Comparison of ENCODE assay signal across 30 cellular contexts in genomic region chr4:16692021-16692420, GRCh38.
A peak's percentile ranks its signal among the peaks of the same experiment; 100 is the strongest.
DNase-seq lines count a peak whose midpoint lies in the region; ATAC-seq and TF ChIP-seq lines count a peak whose summit lies in the region.
"Had no signal": no experiment of that assay in that cellular context is flagged by ENCODE, and none has a peak within 500 bp of the region (broad histone marks: within the 10 kb centered on the region; RNA-seq: fewer than 3 reads in every experiment).

No MANE protein-coding gene starts in this region.

- intact Hi-C loops in psoas muscle (cut with DNase I), result no loop called here

- H3K27me3 Mint-ChIP-seq in nephron (ENCODE audit: low read depth), result no peaks in the 10 kb centered on the region

- no peak for ATAC-seq in GM18858 (IDR thresholded peaks at IDR 0.05; ENCODE audit: unreplicated experiment)
- no peak for ATAC-seq in psoas muscle
- ATAC-seq in HG03108 (IDR thresholded peaks at IDR 0.05; ENCODE audit: unreplicated experiment), result no peak
- ATAC-seq: activated T-cell treated with anti-CD3 and anti-CD28 coated beads, Interleukin-2, amount 50 U/mL, for 4 hours; left lobe of liver; naive thymus-derived CD8-positive, alpha-beta T cell; Panc1; pancreas had no signal

- POLR2A ChIA-PET in AG04449 (lab: Yijun Ruan, JAX), result no interaction called here

- no peak for TF ChIP-seq CTCF in AG04449 (IDR thresholded peaks at IDR 0.05; ENCODE audit: insufficient read depth, low read length, missing control alignments)
- TF ChIP-seq CTCF in LNCaP clone FGC (IDR thresholded peaks at IDR 0.05; ENCODE audit: control insufficient read depth, extremely low read depth, insufficient read depth), result no peak
- TF ChIP-seq CTCF in cardiac fibroblast (IDR thresholded peaks at IDR 0.05; ENCODE audit: low read depth, low read length), result no peak
- TF ChIP-seq CTCF in nephron (IDR thresholded peaks at IDR 0.05; ENCODE audit: unreplicated experiment in 3 of 3), result no peak
- TF ChIP-seq CTCF in psoas muscle (IDR thresholded peaks at IDR 0.05), result no peak
- no peak for TF ChIP-seq CTCF in suprapubic skin (IDR thresholded peaks at IDR 0.05)

- H3K4me3 ChIP-seq in AG04449 (ENCODE audit: low read depth, low read length) (no peak overlapping the region), LNCaP clone FGC (ENCODE audit: low read depth, low read length) (no peak overlapping the region), cardiac fibroblast (replicated peaks in 1 of 2; ENCODE audit: low read depth in 2 of 2, low read length in 2 of 2) (no peak overlapping the region), psoas muscle (no peak overlapping the region), suprapubic skin (no peak overlapping the region)
- H3K4me3 ChIP-seq: pancreas, right atrium auricular region, SJCRH30, tibial artery had no signal

- TF ChIP-seq EP300 in suprapubic skin (IDR thresholded peaks at IDR 0.05), result no peak

- CTCF ChIA-PET in AG04449 (lab: Yijun Ruan, JAX), result interaction anchor here (0.7 to 2.2 kb wide), 3 partner anchors 9 to 755 kb away, joined by 3 to 5 read pairs (median 4); no protein-coding TSS in a partner anchor

- no peak overlapping the region for H3K27ac ChIP-seq in psoas muscle
- H3K27ac ChIP-seq in suprapubic skin, result no peak overlapping the region
- H3K27ac ChIP-seq: pancreas, right atrium auricular region, SJCRH30 had no signal

- H3K36me3 Mint-ChIP-seq in nephron (ENCODE audit: low read depth), result peaks cover 49% of the 10 kb centered on the region
- H3K36me3 Mint-ChIP-seq: naive thymus-derived CD8-positive, alpha-beta T cell had no signal

- H3K36me3 ChIP-seq in psoas muscle (ENCODE audit: insufficient read depth in 1 of 2, low read depth in 1 of 2) (no peaks in the 10 kb centered on the region), suprapubic skin (no peaks in the 10 kb centered on the region)
- H3K36me3 ChIP-seq: BE2C, pancreas, right atrium auricular region, SJCRH30, tibial artery had no signal

- DNase-seq in AG04449 (ENCODE audit: low read depth, low spot score) (peak; percentile 59), LNCaP clone FGC (ENCODE audit: low read depth) (peak; percentile 3), cardiac fibroblast (ENCODE audit: low read depth in 2 of 2) (peak; percentile 18 to 31), psoas muscle (no peak), suprapubic skin (ENCODE audit: low spot score in 2 of 2) (no peak)
- DNase-seq: activated CD8-positive, alpha-beta memory T cell treated with anti-CD3 and anti-CD28 coated beads for 24 hours; activated naive CD4-positive, alpha-beta T cell treated with Interleukin-2 at 50 U/mL for 16 hours; activated T-cell treated with anti-CD3 and anti-CD28 coated beads, Interleukin-2, amount 50 U/mL, for 4 hours; BE2C; caudate nucleus; dermis blood vessel endothelial cell; DMS79; H9; Kasumi-1; naive thymus-derived CD8-positive, alpha-beta T cell; NCI-H1694; NCI-H524 treated with DMSO at 0.1 percent for 48 hours; pancreas; SJCRH30; stimulated activated CD4-positive, alpha-beta T cell treated with anti-CD3 and anti-CD28 coated beads, Interleukin-12 subunit alpha, Interleukin-12 subunit beta, amount 100 ng/mL, for 4 hours; stimulated activated CD4-positive, alpha-beta T cell treated with anti-CD3 and anti-CD28 coated beads, Interleukin-4, amount 100 ng/mL, for 24 hours; stimulated activated naive CD4-positive, alpha-beta T cell treated with Interleukin-2 at 50 U/mL for 16 hours; T-helper 1 cell; tibial artery had no signal

- peaks cover 44% of the 10 kb centered on the region for H3K4me1 Mint-ChIP-seq in nephron
- H3K4me1 Mint-ChIP-seq: naive thymus-derived CD8-positive, alpha-beta T cell had no signal

- no peaks in the 10 kb centered on the region for H3K9me3 Mint-ChIP-seq in nephron
- H3K9me3 Mint-ChIP-seq: activated T-cell treated with anti-CD3 and anti-CD28 coated beads, Interleukin-2, amount 50 U/mL, for 4 hours; H9; naive thymus-derived CD8-positive, alpha-beta T cell had no signal

- no peak for TF ChIP-seq POLR2A in suprapubic skin (IDR thresholded peaks at IDR 0.05)

- H3K9me3 ChIP-seq in psoas muscle (no peaks in the 10 kb centered on the region), suprapubic skin (no peaks in the 10 kb centered on the region)
- H3K9me3 ChIP-seq: BE2C, pancreas, right atrium auricular region, SJCRH30, tibial artery had no signal

- WGBS in psoas muscle, 3 donors, result 52 to 55% (median 54%) methylated on average over 4 of the region's 4 CpGs
- 41% methylated on average over 4 of the region's 4 CpGs for WGBS in suprapubic skin

- peak overlapping the region; percentile 87 to 97 (median 94) for H3K27ac Mint-ChIP-seq in nephron
- H3K27ac Mint-ChIP-seq: naive thymus-derived CD8-positive, alpha-beta T cell had no signal

- H3K4me1 ChIP-seq in psoas muscle, result no peaks in the 10 kb centered on the region
- H3K4me1 ChIP-seq in suprapubic skin, result peaks cover 12% of the 10 kb centered on the region
- H3K4me1 ChIP-seq: pancreas, SJCRH30 had no signal

- H3K27me3 ChIP-seq in psoas muscle (ENCODE audit: insufficient read depth in 3 of 3, low read length in 2 of 3) (no peaks in the 10 kb centered on the region), suprapubic skin (no peaks in the 10 kb centered on the region)
- H3K27me3 ChIP-seq: BE2C, pancreas, right atrium auricular region, SJCRH30, tibial artery had no signal

- peak overlapping the region in 2 of 3 experiments; percentile 9 to 31 for H3K4me3 Mint-ChIP-seq in nephron
- H3K4me3 Mint-ChIP-seq: activated T-cell treated with anti-CD3 and anti-CD28 coated beads, Interleukin-2, amount 50 U/mL, for 4 hours; H9; naive thymus-derived CD8-positive, alpha-beta T cell had no signal

Comparison
In these comparisons a context has a peak if more than half of its experiments do, and no peak if none do; other contexts are left out.
1. DNase-seq: peak in AG04449 (single experiment), LNCaP clone FGC (single experiment) and cardiac fibroblast (2 of 2); none in psoas muscle (0 of 2) and suprapubic skin (0 of 2).